Comparison of ENCODE assay signal across 16 cellular contexts in genomic region chr11:92267968-92268367, GRCh38. TPM values are rescaled to one million over a fixed set of nuclear protein-coding genes. Genes with fewer than 3 reads are reported as not detected.
"Had no signal": no experiment of that assay in that cellular context is flagged by ENCODE, and none has a peak within 500 bp of the region (broad histone marks: within the 10 kb centered on the region; RNA-seq: fewer than 3 reads in every experiment).

No MANE protein-coding gene starts in this region.

- DNase-seq: activated CD4-positive, alpha-beta T cell treated with anti-CD3 and anti-CD28 coated beads, Interleukin-2, amount 10 ng/mL, durations not matched to agents 7 days and 5 days; activated CD4-positive, CD25-positive, alpha-beta regulatory T cell treated with anti-CD3 and anti-CD28 coated beads, Interleukin-2, amount 50 U/mL, for 72 hours; activated CD8-positive, alpha-beta T cell treated with anti-CD3 and anti-CD28 coated beads, Interleukin-2, amount 10 ng/mL, durations not matched to agents 7 days and 5 days; activated gamma-delta T cell; left lung; stimulated activated CD4-positive, alpha-beta T cell treated with anti-CD3 and anti-CD28 coated beads, Interleukin-4, amount 100 ng/mL, for 24 hours; stimulated activated naive CD4-positive, alpha-beta T cell treated with Interleukin-2 at 50 U/mL for 16 hours; T-helper 1 cell; upper lobe of left lung; WERI-Rb-1 had no signal

- H3K27ac ChIP-seq: left lung, prostate gland, thoracic aorta, upper lobe of left lung, WERI-Rb-1 had no signal

- H3K4me1 ChIP-seq: left lung, prostate gland, upper lobe of left lung had no signal

- H3K27me3 ChIP-seq: left lung, upper lobe of left lung had no signal

- H3K4me3 ChIP-seq: left lung, lung, prostate gland, thoracic aorta, upper lobe of left lung had no signal

- H3K9me3 ChIP-seq: left lung, prostate gland, thoracic aorta, upper lobe of left lung had no signal

- H3K36me3 ChIP-seq: left lung, prostate gland, thoracic aorta, upper lobe of left lung, WERI-Rb-1 had no signal

- H3K9me3 Mint-ChIP-seq: activated CD4-positive, alpha-beta T cell treated with anti-CD3 and anti-CD28 coated beads, Interleukin-2, amount 10 ng/mL, durations not matched to agents 7 days and 5 days had no signal

- H3K4me3 Mint-ChIP-seq: activated CD4-positive, alpha-beta T cell treated with anti-CD3 and anti-CD28 coated beads, Interleukin-2, amount 10 ng/mL, durations not matched to agents 7 days and 5 days; activated CD8-positive, alpha-beta T cell treated with anti-CD3 and anti-CD28 coated beads, Interleukin-2, amount 10 ng/mL, durations not matched to agents 7 days and 5 days; activated T-helper 1 cell treated with anti-CD3 and anti-CD28 coated beads, Interleukin-12 subunit alpha, Interleukin-12 subunit beta, Interleukin-2, Interleukin-4 antibody, amounts not matched to agents 30 ng/mL and 10 ng/mL and 1 ng/mL, durations not matched to agents 14 hours and 24 hours and 36 hours; natural killer cell treated with Interleukin-12 subunit alpha and Interleukin-12 subunit beta and Interleukin-15 and Interleukin-18, amount 100 ng/mL, for 72 hours had no signal

- H3K4me1 Mint-ChIP-seq: activated CD4-positive, alpha-beta T cell treated with anti-CD3 and anti-CD28 coated beads, Interleukin-2, amount 10 ng/mL, durations not matched to agents 7 days and 5 days had no signal

- H3K36me3 Mint-ChIP-seq: activated naive CD4-positive, alpha-beta T cell treated with anti-CD3 and anti-CD28 coated beads, Interleukin-2, amount 50 U/mL, for 72 hours; natural killer cell treated with Interleukin-12 subunit alpha and Interleukin-12 subunit beta and Interleukin-15 and Interleukin-18, amount 100 ng/mL, for 72 hours had no signal

- H3K27me3 Mint-ChIP-seq: activated CD4-positive, alpha-beta T cell treated with anti-CD3 and anti-CD28 coated beads, Interleukin-2, amount 10 ng/mL, durations not matched to agents 7 days and 5 days; natural killer cell treated with Interleukin-12 subunit alpha and Interleukin-12 subunit beta and Interleukin-15 and Interleukin-18, amount 100 ng/mL, for 72 hours had no signal

- H3K27ac Mint-ChIP-seq: activated CD4-positive, alpha-beta T cell treated with anti-CD3 and anti-CD28 coated beads, Interleukin-2, amount 10 ng/mL, durations not matched to agents 7 days and 5 days; activated CD8-positive, alpha-beta T cell treated with anti-CD3 and anti-CD28 coated beads, Interleukin-2, amount 10 ng/mL, durations not matched to agents 7 days and 5 days; activated naive CD4-positive, alpha-beta T cell treated with anti-CD3 and anti-CD28 coated beads, Interleukin-2, amount 50 U/mL, for 72 hours; activated T-helper 1 cell treated with anti-CD3 and anti-CD28 coated beads, Interleukin-12 subunit alpha, Interleukin-12 subunit beta, Interleukin-2, Interleukin-4 antibody, amounts not matched to agents 30 ng/mL and 10 ng/mL and 1 ng/mL, durations not matched to agents 14 hours and 24 hours and 36 hours; natural killer cell treated with Interleukin-12 subunit alpha and Interleukin-12 subunit beta and Interleukin-15 and Interleukin-18, amount 100 ng/mL, for 72 hours had no signal

RNA-seq across cellular contexts. Expression of gene FAT3, which starts 43.4 kb away (rescaled TPM):
- total RNA-seq: activated CD4-positive, alpha-beta T cell treated with anti-CD3 and anti-CD28 coated beads, Interleukin-2, amount 10 ng/mL, durations not matched to agents 7 days and 5 days; activated CD8-positive, alpha-beta T cell treated with anti-CD3 and anti-CD28 coated beads, Interleukin-2, amount 10 ng/mL, durations not matched to agents 7 days and 5 days; activated naive CD4-positive, alpha-beta T cell treated with anti-CD3 and anti-CD28 coated beads, Interleukin-2, amount 50 U/mL, for 72 hours; activated T-helper 1 cell treated with anti-CD3 and anti-CD28 coated beads, Interleukin-12 subunit alpha, Interleukin-12 subunit beta, Interleukin-2, Interleukin-4 antibody, amounts not matched to agents 30 ng/mL and 10 ng/mL and 1 ng/mL, durations not matched to agents 14 hours and 24 hours and 36 hours; natural killer cell treated with Interleukin-12 subunit alpha and Interleukin-12 subunit beta and Interleukin-15 and Interleukin-18, amount 100 ng/mL, for 72 hours had no signal
